1 cellular context compared by ENCODE assay signal in the genomic region with DNA sequence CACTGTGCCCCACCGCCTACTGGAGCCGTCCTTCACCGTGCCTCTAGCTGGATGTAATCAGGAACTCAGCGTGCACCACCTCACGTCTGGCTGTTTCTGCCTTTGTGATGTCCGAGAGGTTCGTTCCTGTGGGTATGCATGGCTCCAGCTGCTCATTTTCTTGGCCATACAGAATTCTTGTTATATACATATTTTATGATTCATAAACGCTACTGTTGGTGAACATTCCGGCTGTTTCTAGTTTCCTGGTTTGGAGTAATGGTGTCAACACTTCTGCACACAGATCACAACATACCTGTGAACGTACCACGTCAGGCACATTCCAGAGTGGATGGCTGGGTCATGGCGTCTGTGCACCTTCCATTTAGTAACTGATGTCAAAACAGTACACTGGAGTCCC.
TF ChIP-seq lines count a peak whose summit lies in the region.

No MANE protein-coding gene starts in this region.

TF ChIP-seq in H1, 55 proteins besides CTCF, POLR2A, EP300 and RAD21:
- TF ChIP-seq POLR2AphosphoS5 (IDR thresholded peaks at IDR 0.05; ENCODE audit: low read depth, low read length), result 0 out of 2 replicates have a peak, but pooled peaks have one; percentile 10
- no peak for TF ChIP-seq POU5F1 (IDR thresholded peaks at IDR 0.05; ENCODE audit: low read depth, low read length)
